ENCODE assay signal across 13 cellular contexts in the genomic region with DNA sequence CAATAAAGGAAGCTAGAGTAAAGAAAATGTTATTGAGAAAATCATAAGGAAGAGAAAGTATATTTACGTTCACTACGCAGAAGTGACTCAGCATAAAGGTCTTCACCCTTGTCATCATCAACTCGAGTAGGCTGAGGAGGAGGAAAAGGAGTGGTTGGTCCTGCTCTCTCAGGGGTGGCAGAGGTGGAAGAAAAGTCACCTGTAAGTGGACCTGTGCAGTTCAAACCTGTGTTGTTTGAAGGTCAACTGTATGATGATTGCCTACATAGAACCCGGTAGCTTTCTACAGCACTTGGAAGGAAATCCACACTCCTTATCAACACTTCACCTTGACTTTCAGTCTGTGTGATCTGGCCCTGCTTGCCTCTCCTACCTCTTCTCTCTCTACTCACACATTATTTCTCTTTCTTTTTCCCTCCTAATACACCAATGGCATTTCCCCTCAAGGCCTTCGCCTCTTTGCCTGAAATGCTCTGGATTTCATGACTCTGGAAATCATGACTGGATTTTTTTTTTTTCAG.
A peak's percentile ranks its signal among the peaks of the same experiment; 100 is the strongest.
DNase-seq lines count a peak whose midpoint lies in the region; ATAC-seq and TF ChIP-seq lines count a peak whose summit lies in the region.
"Had no signal": no experiment of that assay in that cellular context is flagged by ENCODE, and none has a peak within 500 bp of the region (broad histone marks: within the 10 kb centered on the region; RNA-seq: fewer than 3 reads in every experiment).

No MANE protein-coding gene starts in this region.

- H3K4me3 Mint-ChIP-seq in naive thymus-derived CD4-positive, alpha-beta T cell, result no peak overlapping the region
- H3K4me3 Mint-ChIP-seq: CD4-positive, CD25-positive, alpha-beta regulatory T cell had no signal

- H3K36me3 ChIP-seq in naive thymus-derived CD4-positive, alpha-beta T cell (ENCODE audit: control insufficient read depth in 2 of 3, insufficient read depth in 3 of 3, low read length in 3 of 3), result no peaks in the 10 kb centered on the region

- H3K36me3 Mint-ChIP-seq in naive thymus-derived CD4-positive, alpha-beta T cell, result no peaks in the 10 kb centered on the region
- H3K36me3 Mint-ChIP-seq: CD4-positive, CD25-positive, alpha-beta regulatory T cell had no signal

- peaks cover 0 to 2% (median 0%) of the 10 kb centered on the region in 11 donors for H3K9me3 Mint-ChIP-seq in naive thymus-derived CD4-positive, alpha-beta T cell

- H3K4me1 Mint-ChIP-seq in naive thymus-derived CD4-positive, alpha-beta T cell, result peaks cover 7 to 18% (median 15%) of the 10 kb centered on the region in 7 donors

- peaks cover 4 to 6% of the 10 kb centered on the region in 2 donors for H3K4me1 ChIP-seq in naive thymus-derived CD4-positive, alpha-beta T cell (ENCODE audit: control insufficient read depth in 2 of 2, insufficient read depth in 2 of 2, low read length in 2 of 2)

- H3K27ac ChIP-seq in naive thymus-derived CD4-positive, alpha-beta T cell (ENCODE audit: low read depth, low read length), result no peak overlapping the region

- POLR2A ChIA-PET in naive thymus-derived CD4-positive, alpha-beta T cell (lab: Charles Lee), result no interaction called here

- no peaks in the 10 kb centered on the region for H3K27me3 ChIP-seq in naive thymus-derived CD4-positive, alpha-beta T cell (ENCODE audit: control insufficient read depth in 2 of 2, insufficient read depth in 2 of 2, low read length in 2 of 2)

- H3K4me3 ChIP-seq in choroid plexus epithelial cell (ENCODE audit: low read depth, low read length), result no peak overlapping the region
- no peak overlapping the region for H3K4me3 ChIP-seq in naive thymus-derived CD4-positive, alpha-beta T cell (ENCODE audit: low read length)

- peaks cover 0 to 2% (median 0%) of the 10 kb centered on the region in 5 donors for H3K27me3 Mint-ChIP-seq in naive thymus-derived CD4-positive, alpha-beta T cell
- H3K27me3 Mint-ChIP-seq: CD4-positive, CD25-positive, alpha-beta regulatory T cell had no signal

- H3K9me3 ChIP-seq in naive thymus-derived CD4-positive, alpha-beta T cell (ENCODE audit: control insufficient read depth in 2 of 3, low read length in 3 of 3), result no peaks in the 10 kb centered on the region

- in situ Hi-C loops in Caki2 (cut with HindIII; ENCODE audit: low pct_unique_long_range_greater_than_20kb, low sequenced_read_pairs), result no loop called here

- DNase-seq in Caki2 (ENCODE audit: low read depth) (peak; percentile 65), MV-4-11 (lab: John Stamatoyannopoulos, UW) (peak; percentile 51), choroid plexus epithelial cell (ENCODE audit: low read depth) (peak; percentile 71), NCI-H345 (lab: John Stamatoyannopoulos, UW) (no peak)
- DNase-seq in naive thymus-derived CD4-positive, alpha-beta T cell, result no peak
- DNase-seq: activated CD4-positive, alpha-beta T cell treated with anti-CD3 and anti-CD28 coated beads, Interleukin-2, amount 50 U/mL, for 48 hours; central memory CD4-positive, alpha-beta T cell; KG1; NCI-H2029 had no signal

- no peak for TF ChIP-seq CTCF in choroid plexus epithelial cell (conservative IDR thresholded peaks at IDR 0.05; ENCODE audit: low read depth, low read length)

- peak; percentile 34 for ATAC-seq in naive thymus-derived CD4-positive, alpha-beta T cell
- no peak for ATAC-seq in HG02852 (IDR thresholded peaks at IDR 0.05; ENCODE audit: unreplicated experiment)
- no peak for ATAC-seq in GM21447 (IDR thresholded peaks at IDR 0.05; ENCODE audit: unreplicated experiment)
- no peak for ATAC-seq in GM19023 (IDR thresholded peaks at IDR 0.05; ENCODE audit: unreplicated experiment)

- no peak overlapping the region for H3K27ac Mint-ChIP-seq in naive thymus-derived CD4-positive, alpha-beta T cell

- CTCF ChIA-PET in naive thymus-derived CD4-positive, alpha-beta T cell (lab: Charles Lee), result no interaction called here

- intact Hi-C loops in naive thymus-derived CD4-positive, alpha-beta T cell (cut with micrococcal nuclease), result no loop called here

Comparison
In these comparisons a context has a peak if more than half of its experiments do, and no peak if none do; other contexts are left out.
1. DNase-seq: peak in Caki2 (single experiment), MV-4-11 (single experiment) and choroid plexus epithelial cell (single experiment); none in naive thymus-derived CD4-positive, alpha-beta T cell (0 of 9) and NCI-H345 (single experiment).